In genomic region chr16:14186007-14186953, GRCh38 we compare ENCODE assay signal across 8 cellular contexts.
DNase-seq lines count a peak whose midpoint lies in the region; ATAC-seq and TF ChIP-seq lines count a peak whose summit lies in the region.

No MANE protein-coding gene starts in this region.

- no peak overlapping the region for H2AFZ ChIP-seq in OCI-LY1 (ENCODE audit: low read length)

- H3K4me1 ChIP-seq in OCI-LY1 (ENCODE audit: insufficient read depth, low read length, severe bottlenecking) = no peaks in the 10 kb centered on the region
- H3K4me1 ChIP-seq in ectodermal cell (ENCODE audit: control insufficient read depth, insufficient read depth, low read length) = peaks cover 12% of the 10 kb centered on the region
- peaks cover 0 to 14% (median 0%) of the 10 kb centered on the region in 4 donors for H3K4me1 ChIP-seq in tibial nerve

- H3K27me3 ChIP-seq in OCI-LY1 (ENCODE audit: insufficient read depth, low read length) = no peaks in the 10 kb centered on the region
- H3K27me3 ChIP-seq in ectodermal cell (ENCODE audit: control insufficient read depth, insufficient read depth, low read length, poor library complexity, severe bottlenecking) = no peaks in the 10 kb centered on the region
- no peaks in the 10 kb centered on the region for H3K27me3 ChIP-seq in tibial nerve
- no peaks in the 10 kb centered on the region for H3K27me3 ChIP-seq in MG63

- no peak overlapping the region for H3K9ac ChIP-seq in OCI-LY1 (ENCODE audit: low read length)

- H3K4me3 ChIP-seq in OCI-LY1 (ENCODE audit: low read depth, low read length, poor library complexity, severe bottlenecking) (no peak overlapping the region), ectodermal cell (ENCODE audit: insufficient read depth, low read depth, low read length) (peak overlapping the region; percentile 11), tibial nerve (peak overlapping the region; percentile 1 to 35 (median 10)), MG63 (no peak overlapping the region)

- peak; percentile 4 for DNase-seq in NCI-H82 (lab: John Stamatoyannopoulos, UW)
- no peak for DNase-seq in NCI-H82 treated with DMSO at 0.1 percent for 48 hours (lab: John Stamatoyannopoulos, UW; ENCODE audit: unreplicated experiment)
- peak; percentile 51 for DNase-seq in medulla oblongata (ENCODE audit: extremely low spot score)
- DNase-seq in tibial nerve (ENCODE audit: low spot score in 2 of 2) = no peak
- DNase-seq in MG63 = no peak

- H3K9me2 ChIP-seq in OCI-LY1 (ENCODE audit: low read depth, low read length) = no peaks in the 10 kb centered on the region

- ATAC-seq in GM18517 (IDR thresholded peaks at IDR 0.05; ENCODE audit: unreplicated experiment) = no peak

- no peaks in the 10 kb centered on the region for H3K79me2 ChIP-seq in OCI-LY1 (ENCODE audit: insufficient read depth, low read length)

- H3F3A ChIP-seq in OCI-LY1 (ENCODE audit: insufficient read depth, low read length) = no peaks in the 10 kb centered on the region

- H3K27ac ChIP-seq in OCI-LY1 (ENCODE audit: low read depth, low read length, poor library complexity, severe bottlenecking) (no peak overlapping the region), ectodermal cell (ENCODE audit: insufficient read depth, low read depth, low read length, poor library complexity, severe bottlenecking) (peak overlapping the region; percentile 30), tibial nerve (peak overlapping the region in 2 of 4 donors; percentile 15 to 62)

- H3K9me3 ChIP-seq in OCI-LY1 (ENCODE audit: low read length) (no peaks in the 10 kb centered on the region), ectodermal cell (ENCODE audit: control insufficient read depth, low read length) (no peaks in the 10 kb centered on the region), tibial nerve (no peaks in the 10 kb centered on the region), MG63 (no peaks in the 10 kb centered on the region)

- H4K20me1 ChIP-seq in OCI-LY1 (ENCODE audit: insufficient read depth, low read length) = no peaks in the 10 kb centered on the region

- no peak for TF ChIP-seq EP300 in tibial nerve (IDR thresholded peaks at IDR 0.05)

- H3K36me3 ChIP-seq in OCI-LY1 (ENCODE audit: insufficient read depth, low read length) = no peaks in the 10 kb centered on the region
- H3K36me3 ChIP-seq in ectodermal cell (ENCODE audit: control insufficient read depth, insufficient read depth, low read length) = no peaks in the 10 kb centered on the region
- H3K36me3 ChIP-seq in tibial nerve = no peaks in the 10 kb centered on the region
- no peaks in the 10 kb centered on the region for H3K36me3 ChIP-seq in MG63

- H3K4me2 ChIP-seq in OCI-LY1 (ENCODE audit: low read length) = no peak overlapping the region

- peak; percentile 39; the same call in 1 of the 2 replicates for TF ChIP-seq CTCF in OCI-LY1 (IDR thresholded peaks at IDR 0.05; ENCODE audit: low read length)
- peak in 4 of 5 experiments; percentile 22 to 37 (median 24) for TF ChIP-seq CTCF in tibial nerve (IDR thresholded peaks at IDR 0.05)

- no peak for TF ChIP-seq POLR2A in tibial nerve (IDR thresholded peaks at IDR 0.05)

- WGBS in ectodermal cell, 2 experiments = 41 to 43% methylated on average over 14 of the region's 14 CpGs
- 26 to 33% methylated on average over 14 of the region's 14 CpGs for WGBS in tibial nerve, 2 donors

Comparison
In these comparisons a context has a peak if more than half of its experiments do, and no peak if none do; other contexts are left out.
1. DNase-seq: peak in NCI-H82 (single experiment) and medulla oblongata (single experiment); none in NCI-H82 treated with DMSO at 0.1 percent for 48 hours (single experiment), tibial nerve (0 of 2) and MG63 (single experiment).
2. H3K4me3 ChIP-seq: peak in ectodermal cell (single experiment) and tibial nerve (4 of 4); none in OCI-LY1 (single experiment) and MG63 (single experiment).